ENCODE assay signal across 8 cellular contexts in genomic region chr1:155321577-155322497, GRCh38. TPM values are rescaled to one million over a fixed set of nuclear protein-coding genes. Genes with fewer than 3 reads are reported as not detected.
A peak's percentile ranks its signal among the peaks of the same experiment; 100 is the strongest.
DNase-seq lines count a peak whose midpoint lies in the region; ATAC-seq and TF ChIP-seq lines count a peak whose summit lies in the region.

No MANE protein-coding gene starts in this region.

- BruUV-seq in PC-3 (replicated peaks; lab: Mats Ljungman, UMichigan), result TSS peak; percentile 25

- CTCF ChIA-PET in PC-3 (lab: Charles Lee), result interaction anchor here (0.6 to 0.7 kb wide), 4 partner anchors 44 to 183 kb away, joined by 3 to 4 read pairs (median 3); partner anchors contain the start of gene CLK2

- no peak for TF ChIP-seq CTCF in PC-3 (conservative IDR thresholded peaks at IDR 0.05; ENCODE audit: low read depth, low read length)

- no peak overlapping the region for H3K23ac ChIP-seq in neuronal stem cell (ENCODE audit: low read depth, low read length, poor library complexity)

- H4K20me1 ChIP-seq in PC-3 (ENCODE audit: low read length), result no peaks in the 10 kb centered on the region

- H2AFZ ChIP-seq in PC-3 (ENCODE audit: low read length), result no peak overlapping the region
- H2AFZ ChIP-seq in neuronal stem cell (ENCODE audit: low read length), result peak overlapping the region; percentile 92

- DNase-seq in CD4-positive, CD25-positive, alpha-beta regulatory T cell, result no peak
- DNase-seq in PC-3 (no peak), neuronal stem cell (ENCODE audit: low spot score) (no peak), NCI-H1436 (lab: John Stamatoyannopoulos, UW) (no peak), epidermal melanocyte (ENCODE audit: insufficient read length, low spot score) (no peak)
- no peak for DNase-seq in activated CD4-positive, CD25-positive, alpha-beta regulatory T cell (lab: John Stamatoyannopoulos, UW)

- H3K9me3 ChIP-seq in CD4-positive, CD25-positive, alpha-beta regulatory T cell (ENCODE audit: control insufficient read depth in 2 of 2, low read length in 2 of 2), result no peaks in the 10 kb centered on the region
- H3K9me3 ChIP-seq in PC-3 (ENCODE audit: low read length), result no peaks in the 10 kb centered on the region
- H3K9me3 ChIP-seq in endocrine pancreas (ENCODE audit: control insufficient read depth, low read length), result no peaks in the 10 kb centered on the region
- H3K9me3 ChIP-seq in neuronal stem cell (replicated peaks in 1 of 2; ENCODE audit: control insufficient read depth in 2 of 2, insufficient read depth in 1 of 2, low read depth in 1 of 2, low read length in 2 of 2), result no peaks in the 10 kb centered on the region

- H4K91ac ChIP-seq in neuronal stem cell (ENCODE audit: low read depth, low read length, poor library complexity), result no peak overlapping the region

- H3K9me2 ChIP-seq in PC-3 (replicated peaks; ENCODE audit: low read length), result no peaks in the 10 kb centered on the region

- H3K9ac ChIP-seq in PC-3 (ENCODE audit: low read length) (peak overlapping the region; percentile 84; the same call in 1 of the 2 replicates), endocrine pancreas (ENCODE audit: control insufficient read depth, insufficient read depth, low read length) (peak overlapping the region; percentile 71), neuronal stem cell (ENCODE audit: low read depth, low read length, poor library complexity) (peak overlapping the region; percentile 78)

- H3F3A ChIP-seq in PC-3 (ENCODE audit: low read length, unreplicated experiment), result no peaks in the 10 kb centered on the region

- H2BK120ac ChIP-seq in neuronal stem cell (ENCODE audit: low read depth, low read length), result no peak overlapping the region

- H3K4ac ChIP-seq in neuronal stem cell (ENCODE audit: low read length), result no peak overlapping the region

- H3K27me3 Mint-ChIP-seq in CD4-positive, CD25-positive, alpha-beta regulatory T cell, result no peaks in the 10 kb centered on the region

- intact Hi-C loops in PC-3 (cut with micrococcal nuclease), result no loop called here

- H4K8ac ChIP-seq in neuronal stem cell (ENCODE audit: low read depth, low read length), result no peak overlapping the region

- H2BK15ac ChIP-seq in neuronal stem cell (ENCODE audit: low read length), result peak overlapping the region; percentile 13

- H3K9me3 Mint-ChIP-seq in CD4-positive, CD25-positive, alpha-beta regulatory T cell, result no peaks in the 10 kb centered on the region

- H2BK12ac ChIP-seq in neuronal stem cell (ENCODE audit: low read length), result no peak overlapping the region

- H3K4me3 Mint-ChIP-seq in CD4-positive, CD25-positive, alpha-beta regulatory T cell, result peak overlapping the region; percentile 73 to 89 (median 85)

- ATAC-seq in CD4-positive, CD25-positive, alpha-beta regulatory T cell (ENCODE audit: low read depth in 2 of 2), result no peak
- ATAC-seq in PC-3 (no peak), GM18519 (IDR thresholded peaks at IDR 0.05; ENCODE audit: low FRiP score, unreplicated experiment) (no peak)

- H3K27ac Mint-ChIP-seq in CD4-positive, CD25-positive, alpha-beta regulatory T cell, result peak overlapping the region in 2 of 3 donors; percentile 46 to 68

- no CpG with 5 or more reads among the region's 29 CpGs for WGBS in neuronal stem cell (ENCODE audit: extremely low coverage in 2 of 2, insufficient read length in 2 of 2, insufficient replicate concordance in 1 of 2), 2 donors

- no peak overlapping the region for H3K18ac ChIP-seq in neuronal stem cell (ENCODE audit: low read length)

- peaks cover 37% of the 10 kb centered on the region for H3K4me1 ChIP-seq in CD4-positive, CD25-positive, alpha-beta regulatory T cell (ENCODE audit: control insufficient read depth, insufficient read depth, low read length, poor library complexity, severe bottlenecking)
- H3K4me1 ChIP-seq in PC-3 (ENCODE audit: insufficient read depth, low read length) (peaks cover 21% of the 10 kb centered on the region), endocrine pancreas (ENCODE audit: control insufficient read depth, insufficient read depth, low read length) (no peaks in the 10 kb centered on the region), neuronal stem cell (ENCODE audit: control insufficient read depth in 2 of 2, insufficient read depth in 1 of 2, low read depth in 1 of 2, low read length in 2 of 2) (peaks cover 22 to 25% of the 10 kb centered on the region in 2 donors)

- H3K79me1 ChIP-seq in neuronal stem cell (ENCODE audit: low read depth, low read length), result peaks cover 22% of the 10 kb centered on the region

- no peaks in the 10 kb centered on the region for H3K27me3 ChIP-seq in CD4-positive, CD25-positive, alpha-beta regulatory T cell (ENCODE audit: control insufficient read depth, insufficient read depth, low read length)
- no peaks in the 10 kb centered on the region for H3K27me3 ChIP-seq in PC-3 (ENCODE audit: low read length)
- H3K27me3 ChIP-seq in endocrine pancreas (ENCODE audit: control insufficient read depth, insufficient read depth, low read length), result no peaks in the 10 kb centered on the region
- H3K27me3 ChIP-seq in neuronal stem cell (ENCODE audit: control insufficient read depth in 3 of 3, insufficient read depth in 3 of 3, low read depth in 1 of 3, low read length in 3 of 3), result no peaks in the 10 kb centered on the region

- H3K36me3 Mint-ChIP-seq in CD4-positive, CD25-positive, alpha-beta regulatory T cell, result peaks cover 3% of the 10 kb centered on the region

- POLR2A ChIA-PET in PC-3 (lab: Charles Lee; ENCODE audit: unreplicated experiment), result interaction anchor here (0.6 to 0.9 kb wide), 4 partner anchors 60 to 405 kb away, joined by 3 to 7 read pairs (median 4); partner anchors contain the start of gene SCAMP3

- H3K79me2 ChIP-seq in PC-3 (ENCODE audit: low read length), result peaks cover 25% of the 10 kb centered on the region

- H2BK5ac ChIP-seq in neuronal stem cell (ENCODE audit: low read length), result no peak overlapping the region

- peak overlapping the region; percentile 96 for H3K27ac ChIP-seq in CD4-positive, CD25-positive, alpha-beta regulatory T cell (ENCODE audit: insufficient read depth, low read length, poor library complexity, severe bottlenecking)
- no peak overlapping the region for H3K27ac ChIP-seq in PC-3 (ENCODE audit: low read length)
- no peak overlapping the region for H3K27ac ChIP-seq in neuronal stem cell (replicated peaks; ENCODE audit: low read length)

- peak overlapping the region; percentile 42 for H2AK5ac ChIP-seq in neuronal stem cell (ENCODE audit: low read depth, low read length)

- H3K4me2 ChIP-seq in PC-3 (ENCODE audit: low read length) (peak overlapping the region; percentile 93), neuronal stem cell (ENCODE audit: insufficient read depth, low read length, poor library complexity, severe bottlenecking) (peak overlapping the region; percentile 96)

- peak overlapping the region; percentile 64 for H3K4me3 ChIP-seq in CD4-positive, CD25-positive, alpha-beta regulatory T cell (ENCODE audit: low read depth, low read length)
- H3K4me3 ChIP-seq in PC-3 (ENCODE audit: low read length) (peak overlapping the region; percentile 80), endocrine pancreas (ENCODE audit: control insufficient read depth, insufficient read depth, low read length) (peak overlapping the region; percentile 42), neuronal stem cell (ENCODE audit: low read length in 2 of 2) (peak overlapping the region; percentile 66 to 76)

- H3K14ac ChIP-seq in neuronal stem cell (ENCODE audit: low read length), result no peak overlapping the region

- H3K36me3 ChIP-seq in CD4-positive, CD25-positive, alpha-beta regulatory T cell (ENCODE audit: control insufficient read depth, insufficient read depth, low read length), result no peaks in the 10 kb centered on the region
- H3K36me3 ChIP-seq in PC-3 (ENCODE audit: low read depth, low read length), result peaks cover 12% of the 10 kb centered on the region
- no peaks in the 10 kb centered on the region for H3K36me3 ChIP-seq in endocrine pancreas (ENCODE audit: control insufficient read depth, insufficient read depth, low read length)
- H3K36me3 ChIP-seq in neuronal stem cell (replicated peaks in 1 of 2; ENCODE audit: control insufficient read depth in 2 of 2, insufficient read depth in 2 of 2, low read length in 2 of 2), result peaks cover 38 to 66% of the 10 kb centered on the region in 2 donors

- peaks cover 0 to 36% (median 11%) of the 10 kb centered on the region in 4 donors for H3K4me1 Mint-ChIP-seq in CD4-positive, CD25-positive, alpha-beta regulatory T cell

RNA-seq across cellular contexts. Expression of gene RUSC1, which starts 1.1 kb away (rescaled TPM):
- total RNA-seq in CD4-positive, CD25-positive, alpha-beta regulatory T cell, result 12.4 TPM
- polyA plus RNA-seq in CD4-positive, CD25-positive, alpha-beta regulatory T cell, result 10 to 100 TPM in 1 of 4 donors, 1 to 10 TPM in 3; 7.1 to 10.0 (median 8.8) TPM
- 80.3 and 85.1 TPM in 2 replicates for total RNA-seq in PC-3 (2014; rRNA removed)
- 30.3 TPM for polyA plus RNA-seq in neuronal stem cell (2013, experiment 1 of 2)
- 29.9 TPM for polyA plus RNA-seq in neuronal stem cell (2013, experiment 2 of 2)

RNA-seq across cellular contexts. Expression of gene FDPS, which starts 13.2 kb away (rescaled TPM):
- total RNA-seq in CD4-positive, CD25-positive, alpha-beta regulatory T cell, result 67.9 TPM
- 100 to 1,000 TPM; 114 to 159 (median 123) TPM for polyA plus RNA-seq in CD4-positive, CD25-positive, alpha-beta regulatory T cell
- 301 and 313 TPM in 2 replicates for total RNA-seq in PC-3 (2014; rRNA removed)
- 384 TPM for polyA plus RNA-seq in neuronal stem cell (2013, experiment 1 of 2)
- 359 TPM for polyA plus RNA-seq in neuronal stem cell (2013, experiment 2 of 2)

RNA-seq across cellular contexts. Expression of gene PKLR, which starts 20.6 kb away (rescaled TPM):
- total RNA-seq in CD4-positive, CD25-positive, alpha-beta regulatory T cell, result not detected
- not detected for polyA plus RNA-seq in CD4-positive, CD25-positive, alpha-beta regulatory T cell
- total RNA-seq in PC-3 (2014; rRNA removed), result not detected in 2 replicates
- polyA plus RNA-seq in neuronal stem cell (2013, experiment 1 of 2), result 0.06 TPM
- polyA plus RNA-seq in neuronal stem cell (2013, experiment 2 of 2), result 0.06 TPM

RNA-seq across cellular contexts. Expression of gene HCN3, which starts 44.6 kb away (rescaled TPM):
- 1.5 TPM for total RNA-seq in CD4-positive, CD25-positive, alpha-beta regulatory T cell
- polyA plus RNA-seq in CD4-positive, CD25-positive, alpha-beta regulatory T cell, result under 1 TPM in 3 of 4 donors, not detected in 1; 0.07 to 0.15 (median 0.11) TPM
- 1.8 and 1.9 TPM in 2 replicates for total RNA-seq in PC-3 (2014; rRNA removed)
- 2.9 TPM for polyA plus RNA-seq in neuronal stem cell (2013, experiment 1 of 2)
- 2.9 TPM for polyA plus RNA-seq in neuronal stem cell (2013, experiment 2 of 2)

RNA-seq across cellular contexts. Expression of gene CLK2, which starts 48.5 kb away (rescaled TPM):
- 76.6 TPM for total RNA-seq in CD4-positive, CD25-positive, alpha-beta regulatory T cell
- polyA plus RNA-seq in CD4-positive, CD25-positive, alpha-beta regulatory T cell, result 10 to 100 TPM; 11.4 to 17.4 (median 15.5) TPM
- 44.5 and 49.9 TPM in 2 replicates for total RNA-seq in PC-3 (2014; rRNA removed)
- polyA plus RNA-seq in neuronal stem cell (2013, experiment 1 of 2), result 55.4 TPM
- polyA plus RNA-seq in neuronal stem cell (2013, experiment 2 of 2), result 54.0 TPM
